In genomic region chr3:36804295-36805055, GRCh38 we compare ENCODE assay signal across 1 cellular context.
TF ChIP-seq lines count a peak whose summit lies in the region.

No MANE protein-coding gene starts in this region.

TF ChIP-seq in GM23338, 12 proteins besides CTCF, POLR2A, EP300 and RAD21 (continued from another document):
- TF ChIP-seq ZNF462 (CRISPR knock-in tag; IDR thresholded peaks at IDR 0.05) (no peak), NANOG (IDR thresholded peaks at IDR 0.05; ENCODE audit: borderline replicate concordance) (no peak), ZNF331 (CRISPR knock-in tag; IDR thresholded peaks at IDR 0.05; ENCODE audit: low read depth) (no peak), STAT1 (IDR thresholded peaks at IDR 0.05; ENCODE audit: unreplicated experiment) (no peak), CREB1 (CRISPR knock-in tag; IDR thresholded peaks at IDR 0.05; ENCODE audit: low read depth) (no peak), JUNB (IDR thresholded peaks at IDR 0.05; ENCODE audit: unreplicated experiment) (no peak), REST (IDR thresholded peaks at IDR 0.05; ENCODE audit: unreplicated experiment) (no peak), ZNF114 (CRISPR knock-in tag; IDR thresholded peaks at IDR 0.05) (no peak), EZH2phosphoT487 (IDR thresholded peaks at IDR 0.05; ENCODE audit: unreplicated experiment) (no peak), POLR2AphosphoS5 (IDR thresholded peaks at IDR 0.05; ENCODE audit: low read depth) (no peak)
